Comparison of ENCODE assay signal across 8 cellular contexts in the genomic region with DNA sequence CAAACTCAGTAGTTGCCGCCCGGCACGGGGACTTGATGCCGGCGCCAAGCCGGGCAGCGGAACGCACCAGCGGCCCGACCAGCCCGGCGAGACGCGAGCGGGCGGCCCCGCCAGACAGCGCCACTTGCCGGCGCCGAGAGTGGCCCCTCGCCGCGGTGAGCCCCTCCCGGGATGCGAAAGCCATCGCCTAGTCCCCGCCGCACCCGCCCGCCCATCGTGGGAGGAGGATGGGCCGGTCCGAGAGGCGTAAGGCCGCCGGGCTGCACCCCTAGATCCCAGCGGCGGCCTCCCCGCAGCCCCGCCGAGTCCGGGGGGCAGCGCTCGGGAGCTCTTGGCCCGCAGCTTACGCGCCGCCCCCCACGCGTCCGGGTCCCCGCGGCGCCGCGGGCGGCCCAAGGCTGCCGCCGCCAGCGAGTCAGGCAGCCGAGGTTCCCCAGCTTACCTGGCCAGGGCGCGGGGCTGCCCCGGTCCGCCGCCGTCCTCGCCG. TPM values are rescaled to one million over a fixed set of nuclear protein-coding genes. Genes with fewer than 3 reads are reported as not detected.
DNase-seq lines count a peak whose midpoint lies in the region; ATAC-seq and TF ChIP-seq lines count a peak whose summit lies in the region.

No MANE protein-coding gene starts in this region.

- DNase-seq in SK-N-SH (peak; percentile 78), amniotic epithelial cell (ENCODE audit: low read depth) (peak; percentile 12), NCI-H774 (lab: John Stamatoyannopoulos, UW) (no peak)
- peak; percentile 21 to 32 for DNase-seq in stimulated activated CD4-positive, alpha-beta T cell treated with anti-CD3 and anti-CD28 coated beads, Interleukin-12 subunit alpha, Interleukin-12 subunit beta, amount 100 ng/mL, for 24 hours (ENCODE audit: low read depth in 2 of 2)

- POLR2A ChIA-PET in SK-N-SH (lab: Yijun Ruan, JAX) = interaction anchor here (0.6 kb wide), 1 partner anchor 24 kb away, joined by 3 read pairs; no protein-coding TSS in a partner anchor

- H3K27me3 ChIP-seq in SK-N-SH (ENCODE audit: insufficient read depth) = no peaks in the 10 kb centered on the region
- H3K27me3 ChIP-seq in iPS-15b (ENCODE audit: control insufficient read depth, insufficient read depth, low read length) = peaks cover 15% of the 10 kb centered on the region

- peaks cover 5% of the 10 kb centered on the region; the same call in 1 of the 2 replicates for H3K79me2 ChIP-seq in SK-N-SH (ENCODE audit: insufficient read depth)

- no peaks in the 10 kb centered on the region for H3K9me3 ChIP-seq in SK-N-SH
- no peaks in the 10 kb centered on the region for H3K9me3 ChIP-seq in iPS-15b (ENCODE audit: control insufficient read depth, insufficient read depth, low read length)

- H3K4me2 ChIP-seq in SK-N-SH = peak overlapping the region; percentile 87

- H3K36me3 ChIP-seq in SK-N-SH (replicated peaks in 1 of 2; ENCODE audit: control insufficient read depth in 1 of 2, insufficient read depth in 2 of 2, low read length in 1 of 2) (no peaks in the 10 kb centered on the region), iPS-15b (ENCODE audit: control insufficient read depth, insufficient read depth, low read length) (no peaks in the 10 kb centered on the region)

- H3K9ac ChIP-seq in SK-N-SH (peak overlapping the region; percentile 53), iPS-15b (ENCODE audit: low read depth, low read length) (no peak overlapping the region)

- no peaks in the 10 kb centered on the region for H4K20me1 ChIP-seq in SK-N-SH (ENCODE audit: insufficient read depth)

- H3K27ac ChIP-seq in SK-N-SH (ENCODE audit: low read depth in 2 of 2, low read length in 1 of 2) = no peak overlapping the region

- TF ChIP-seq CTCF in GM12875 (IDR thresholded peaks at IDR 0.05; ENCODE audit: borderline replicate concordance, insufficient read depth, low read depth, low read length) (peak; percentile 31; the same call in 1 of the 2 replicates), SK-N-SH (IDR thresholded peaks at IDR 0.05) (0 out of 2 replicates have a peak, but pooled peaks have one; percentile 7)

- no peak for TF ChIP-seq EP300 in SK-N-SH (IDR thresholded peaks at IDR 0.05; ENCODE audit: borderline replicate concordance in 1 of 2, low read depth in 1 of 2, low read length in 1 of 2)

- ATAC-seq in HG02571 (IDR thresholded peaks at IDR 0.05; ENCODE audit: unreplicated experiment) = peak; percentile 53
- ATAC-seq in GM21423 (IDR thresholded peaks at IDR 0.05; ENCODE audit: unreplicated experiment) = no peak

- no peak overlapping the region for H2AFZ ChIP-seq in SK-N-SH (ENCODE audit: low read depth)

- CTCF ChIA-PET in SK-N-SH (lab: Yijun Ruan, JAX) = interaction anchor here (1.6 kb wide), 1 partner anchor 151 kb away, joined by 4 read pairs; no protein-coding TSS in a partner anchor

- no peaks in the 10 kb centered on the region for H3K9me2 ChIP-seq in SK-N-SH

- H3K4me1 ChIP-seq in SK-N-SH (ENCODE audit: control insufficient read depth in 1 of 2, insufficient read depth in 2 of 2, low read depth in 1 of 2, low read length in 1 of 2) (no peaks in the 10 kb centered on the region; a peak in 1 of 4 replicates), iPS-15b (ENCODE audit: control insufficient read depth, insufficient read depth, low read length) (no peaks in the 10 kb centered on the region)

- TF ChIP-seq RAD21 in SK-N-SH (IDR thresholded peaks at IDR 0.05; ENCODE audit: low read length) = no peak

- WGBS in SK-N-SH (ENCODE audit: low lambda C conversion rate) = under 1% methylated on average over 20 of the region's 70 CpGs

- H3F3A ChIP-seq in SK-N-SH (replicated peaks; ENCODE audit: insufficient read depth) = peaks cover 4% of the 10 kb centered on the region

- H3K4me3 ChIP-seq in GM12875 (ENCODE audit: low read depth, low read length) = peak overlapping the region; percentile 67
- peak overlapping the region; percentile 49 to 64 for H3K4me3 ChIP-seq in SK-N-SH (ENCODE audit: low read depth in 2 of 2, low read length in 1 of 2)
- H3K4me3 ChIP-seq in iPS-15b (ENCODE audit: low read depth, low read length) = peak overlapping the region; percentile 46

TF ChIP-seq in SK-N-SH, 30 proteins besides CTCF, POLR2A, EP300 and RAD21:
- TF ChIP-seq RXRA (IDR thresholded peaks at IDR 0.05; ENCODE audit: borderline replicate concordance, low read depth) = no peak
- no peak for TF ChIP-seq TCF12 (IDR thresholded peaks at IDR 0.05)
- TF ChIP-seq NRF1 (IDR thresholded peaks at IDR 0.05; ENCODE audit: low read depth, low read length) = no peak
- TF ChIP-seq MEF2A (IDR thresholded peaks at IDR 0.05; ENCODE audit: borderline replicate concordance, low read depth) = no peak
- TF ChIP-seq, protein P1, sequence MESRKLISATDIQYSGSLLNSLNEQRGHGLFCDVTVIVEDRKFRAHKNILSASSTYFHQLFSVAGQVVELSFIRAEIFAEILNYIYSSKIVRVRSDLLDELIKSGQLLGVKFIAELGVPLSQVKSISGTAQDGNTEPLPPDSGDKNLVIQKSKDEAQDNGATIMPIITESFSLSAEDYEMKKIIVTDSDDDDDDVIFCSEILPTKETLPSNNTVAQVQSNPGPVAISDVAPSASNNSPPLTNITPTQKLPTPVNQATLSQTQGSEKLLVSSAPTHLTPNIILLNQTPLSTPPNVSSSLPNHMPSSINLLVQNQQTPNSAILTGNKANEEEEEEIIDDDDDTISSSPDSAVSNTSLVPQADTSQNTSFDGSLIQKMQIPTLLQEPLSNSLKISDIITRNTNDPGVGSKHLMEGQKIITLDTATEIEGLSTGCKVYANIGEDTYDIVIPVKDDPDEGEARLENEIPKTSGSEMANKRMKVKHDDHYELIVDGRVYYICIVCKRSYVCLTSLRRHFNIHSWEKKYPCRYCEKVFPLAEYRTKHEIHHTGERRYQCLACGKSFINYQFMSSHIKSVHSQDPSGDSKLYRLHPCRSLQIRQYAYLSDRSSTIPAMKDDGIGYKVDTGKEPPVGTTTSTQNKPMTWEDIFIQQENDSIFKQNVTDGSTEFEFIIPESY (IDR thresholded peaks at IDR 0.05; ENCODE audit: borderline replicate concordance, low read depth) = no peak
- no peak for TF ChIP-seq FOXM1 (IDR thresholded peaks at IDR 0.05; ENCODE audit: low read depth)
- TF ChIP-seq FOSL2 (IDR thresholded peaks at IDR 0.05; ENCODE audit: borderline replicate concordance, low read depth) = no peak
- TF ChIP-seq MXI1 (IDR thresholded peaks at IDR 0.05; ENCODE audit: low read depth, low read length) = no peak
- TF ChIP-seq POLR2AphosphoS5 (IDR thresholded peaks at IDR 0.05; ENCODE audit: low read depth, low read length) = no peak
- TF ChIP-seq SMC3 (IDR thresholded peaks at IDR 0.05; ENCODE audit: low read depth, low read length) = no peak
- TF ChIP-seq TAF1 (IDR thresholded peaks at IDR 0.05; ENCODE audit: borderline replicate concordance, low read depth, low read length) = no peak
- no peak for TF ChIP-seq EZH2phosphoT487 (IDR thresholded peaks at IDR 0.05; ENCODE audit: borderline replicate concordance, low read depth)
- TF ChIP-seq, protein P2, sequence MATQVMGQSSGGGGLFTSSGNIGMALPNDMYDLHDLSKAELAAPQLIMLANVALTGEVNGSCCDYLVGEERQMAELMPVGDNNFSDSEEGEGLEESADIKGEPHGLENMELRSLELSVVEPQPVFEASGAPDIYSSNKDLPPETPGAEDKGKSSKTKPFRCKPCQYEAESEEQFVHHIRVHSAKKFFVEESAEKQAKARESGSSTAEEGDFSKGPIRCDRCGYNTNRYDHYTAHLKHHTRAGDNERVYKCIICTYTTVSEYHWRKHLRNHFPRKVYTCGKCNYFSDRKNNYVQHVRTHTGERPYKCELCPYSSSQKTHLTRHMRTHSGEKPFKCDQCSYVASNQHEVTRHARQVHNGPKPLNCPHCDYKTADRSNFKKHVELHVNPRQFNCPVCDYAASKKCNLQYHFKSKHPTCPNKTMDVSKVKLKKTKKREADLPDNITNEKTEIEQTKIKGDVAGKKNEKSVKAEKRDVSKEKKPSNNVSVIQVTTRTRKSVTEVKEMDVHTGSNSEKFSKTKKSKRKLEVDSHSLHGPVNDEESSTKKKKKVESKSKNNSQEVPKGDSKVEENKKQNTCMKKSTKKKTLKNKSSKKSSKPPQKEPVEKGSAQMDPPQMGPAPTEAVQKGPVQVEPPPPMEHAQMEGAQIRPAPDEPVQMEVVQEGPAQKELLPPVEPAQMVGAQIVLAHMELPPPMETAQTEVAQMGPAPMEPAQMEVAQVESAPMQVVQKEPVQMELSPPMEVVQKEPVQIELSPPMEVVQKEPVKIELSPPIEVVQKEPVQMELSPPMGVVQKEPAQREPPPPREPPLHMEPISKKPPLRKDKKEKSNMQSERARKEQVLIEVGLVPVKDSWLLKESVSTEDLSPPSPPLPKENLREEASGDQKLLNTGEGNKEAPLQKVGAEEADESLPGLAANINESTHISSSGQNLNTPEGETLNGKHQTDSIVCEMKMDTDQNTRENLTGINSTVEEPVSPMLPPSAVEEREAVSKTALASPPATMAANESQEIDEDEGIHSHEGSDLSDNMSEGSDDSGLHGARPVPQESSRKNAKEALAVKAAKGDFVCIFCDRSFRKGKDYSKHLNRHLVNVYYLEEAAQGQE (IDR thresholded peaks at IDR 0.05; ENCODE audit: low read depth, low read length) = no peak
- TF ChIP-seq FOXJ3 (CRISPR knock-in tag; IDR thresholded peaks at IDR 0.05) = no peak
- TF ChIP-seq RCOR1 (IDR thresholded peaks at IDR 0.05; ENCODE audit: low read length) = no peak
- no peak for TF ChIP-seq RFX5 (IDR thresholded peaks at IDR 0.05; ENCODE audit: low read length)
- no peak for TF ChIP-seq NFIC (IDR thresholded peaks at IDR 0.05; ENCODE audit: borderline replicate concordance)
- TF ChIP-seq CHD2 (IDR thresholded peaks at IDR 0.05; ENCODE audit: low read length, partially characterized antibody) = no peak
- TF ChIP-seq ELF1 (IDR thresholded peaks at IDR 0.05) = no peak
- TF ChIP-seq, protein P3, sequence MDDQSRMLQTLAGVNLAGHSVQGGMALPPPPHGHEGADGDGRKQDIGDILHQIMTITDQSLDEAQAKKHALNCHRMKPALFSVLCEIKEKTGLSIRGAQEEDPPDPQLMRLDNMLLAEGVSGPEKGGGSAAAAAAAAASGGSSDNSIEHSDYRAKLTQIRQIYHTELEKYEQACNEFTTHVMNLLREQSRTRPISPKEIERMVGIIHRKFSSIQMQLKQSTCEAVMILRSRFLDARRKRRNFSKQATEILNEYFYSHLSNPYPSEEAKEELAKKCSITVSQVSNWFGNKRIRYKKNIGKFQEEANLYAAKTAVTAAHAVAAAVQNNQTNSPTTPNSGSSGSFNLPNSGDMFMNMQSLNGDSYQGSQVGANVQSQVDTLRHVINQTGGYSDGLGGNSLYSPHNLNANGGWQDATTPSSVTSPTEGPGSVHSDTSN (IDR thresholded peaks at IDR 0.05) = no peak

RNA-seq across cellular contexts. Expression of a gene that starts 0.6 kb away (rescaled TPM):
- 33.9 and 50.0 TPM in 2 replicates for polyA plus RNA-seq in SK-N-SH (2012; rRNA removed)
- polyA plus RNA-seq in SK-N-SH (2012; cell fraction: cytosol; rRNA removed) = 3.6 and 3.8 TPM in 2 replicates
- polyA plus RNA-seq in SK-N-SH (2012; cell fraction: nucleus; rRNA removed) = 315 and 434 TPM in 2 replicates
